ENCODE assay signal across 1 cellular context in the genomic region with DNA sequence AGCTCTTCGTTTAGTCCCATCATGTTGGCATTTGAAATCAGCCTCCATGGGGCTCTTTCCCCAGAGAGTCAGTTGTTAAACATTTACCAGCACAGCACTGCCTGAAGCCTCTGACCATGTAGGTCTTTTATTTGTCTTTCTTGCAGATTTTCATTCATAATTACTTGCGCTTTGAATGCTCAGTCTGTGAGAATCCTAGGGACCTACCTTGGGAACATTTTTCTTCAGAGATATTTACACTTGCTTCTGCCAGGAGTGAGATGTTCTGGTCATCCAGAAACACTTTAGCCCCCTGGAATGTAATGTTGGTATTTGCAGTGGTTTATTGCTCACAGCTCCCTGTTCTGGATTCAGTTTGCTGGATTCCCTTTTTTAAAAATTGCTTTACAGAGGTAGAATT.
TF ChIP-seq lines count a peak whose summit lies in the region.

No MANE protein-coding gene starts in this region.

TF ChIP-seq in HepG2, 621 proteins besides CTCF, POLR2A, EP300 and RAD21 (continued from another document):
- no peak for TF ChIP-seq AHDC1 (CRISPR knock-in tag; IDR thresholded peaks at IDR 0.05; ENCODE audit: borderline replicate concordance)
- TF ChIP-seq NFYB (CRISPR knock-in tag; IDR thresholded peaks at IDR 0.05), result no peak
